In genomic region chr5:107952450-107952849, GRCh38 we compare ENCODE assay signal across 25 cellular contexts.
"Had no signal": no experiment of that assay in that cellular context is flagged by ENCODE, and none has a peak within 500 bp of the region (broad histone marks: within the 10 kb centered on the region; RNA-seq: fewer than 3 reads in every experiment).

No MANE protein-coding gene starts in this region.

- H3K4me3 ChIP-seq: ascending aorta, Peyer's patch had no signal

- H3K27me3 ChIP-seq: ascending aorta, Peyer's patch had no signal

- H3K4me1 ChIP-seq: ascending aorta, Peyer's patch had no signal

- H3K9me3 ChIP-seq: ascending aorta, Peyer's patch had no signal

- ATAC-seq: activated CD8-positive, alpha-beta memory T cell treated with anti-CD3 and anti-CD28 coated beads, Interleukin-2, amount 10 ng/mL, durations not matched to agents 7 days and 5 days; activated naive CD4-positive, alpha-beta T cell treated with anti-CD3 and anti-CD28 coated beads, Interleukin-2, amount 50 U/mL, for 72 hours; activated naive CD8-positive, alpha-beta T cell treated with anti-CD3 and anti-CD28 coated beads, Interleukin-2, amount 50 U/mL, for 24 hours; T-cell had no signal

- DNase-seq: activated B cell treated with CpG ODN at 0.5 μM for 24 hours; activated CD4-positive, alpha-beta T cell treated with anti-CD3 and anti-CD28 coated beads for 1 hour; activated CD4-positive, alpha-beta T cell treated with anti-CD3 and anti-CD28 coated beads, Interleukin-2, amount 10 ng/mL, durations not matched to agents 24 days and 14 days; activated CD4-positive, alpha-beta T cell treated with anti-CD3 and anti-CD28 coated beads, Interleukin-2, amount 50 U/mL, for 48 hours; activated CD8-positive, alpha-beta memory T cell treated with anti-CD3 and anti-CD28 coated beads, Interleukin-2, amount 10 ng/mL, durations not matched to agents 7 days and 5 days; activated effector memory CD4-positive, alpha-beta T cell treated with anti-CD3 and anti-CD28 coated beads, Interleukin-2, amount 50 U/mL, for 16 hours; activated naive CD4-positive, alpha-beta T cell treated with Interleukin-2 at 50 U/mL for 16 hours; activated naive CD8-positive, alpha-beta T cell treated with anti-CD3 and anti-CD28 coated beads, Interleukin-2, amount 50 U/mL, for 24 hours; activated T-cell treated with anti-CD3 and anti-CD28 coated beads, Interleukin-2, amount 50 U/mL, for 24 hours; amniotic stem cell; cortex of kidney; KG1; NCI-H1092; NCI-H2029; NCI-H345; NCI-H510A; NCI-H526 treated with DMSO at 0.1 percent for 48 hours; Peyer's patch; Right ventricle myocardium superior; T-cell; T-helper 2 cell; T1000 had no signal

- H3K36me3 ChIP-seq: ascending aorta, Peyer's patch had no signal

- H3K27ac ChIP-seq: ascending aorta, Peyer's patch, RWPE1 had no signal
